In genomic region chr16:85634747-85635544, GRCh38 we compare ENCODE assay signal across 2 cellular contexts.
TF ChIP-seq lines count a peak whose summit lies in the region.

No MANE protein-coding gene starts in this region.

TF ChIP-seq in HEK293, 187 proteins besides CTCF, POLR2A, EP300 and RAD21:
- TF ChIP-seq GLIS2 (tag by site-specific recombination; IDR thresholded peaks at IDR 0.05) (peak; percentile 44), GLIS1 (tag by site-specific recombination; IDR thresholded peaks at IDR 0.05) (0 out of 2 replicates have a peak, but pooled peaks have one; percentile 15), ZNF776 (tag by site-specific recombination; IDR thresholded peaks at IDR 0.05; ENCODE audit: borderline replicate concordance) (no peak), ZNF366 (tag by site-specific recombination; conservative IDR thresholded peaks at IDR 0.05) (no peak), ZEB2 (tag by site-specific recombination; IDR thresholded peaks at IDR 0.05) (no peak)

TF ChIP-seq in GM12878, 131 proteins besides CTCF, POLR2A, EP300 and RAD21:
- TF ChIP-seq ETV6 (conservative IDR thresholded peaks at IDR 0.05 in 1 of 2, IDR thresholded peaks at IDR 0.05 in 1 of 2; ENCODE audit: borderline replicate concordance in 1 of 2, low read depth in 1 of 2) (no peak), SMC3 (IDR thresholded peaks at IDR 0.05; ENCODE audit: borderline replicate concordance, low read length) (no peak), HDAC2 (IDR thresholded peaks at IDR 0.05) (no peak), ZBTB33 (IDR thresholded peaks at IDR 0.05) (no peak), BACH1 (IDR thresholded peaks at IDR 0.05; ENCODE audit: borderline replicate concordance) (no peak), USF1 (IDR thresholded peaks at IDR 0.05; ENCODE audit: borderline replicate concordance, extremely low read length, insufficient read depth, low read depth, low read length) (no peak), ATF3 (IDR thresholded peaks at IDR 0.05; ENCODE audit: borderline replicate concordance, extremely low read depth, low read depth, low read length) (no peak), EGR1 (IDR thresholded peaks at IDR 0.05; ENCODE audit: borderline replicate concordance in 1 of 2, low read depth in 2 of 2, low read length in 2 of 2) (no peak), GATAD2B (conservative IDR thresholded peaks at IDR 0.05; ENCODE audit: low read depth) (no peak), RELA (IDR thresholded peaks at IDR 0.05; ENCODE audit: borderline replicate concordance, partially characterized antibody) (no peak), E2F8 (IDR thresholded peaks at IDR 0.05; ENCODE audit: low read depth, partially characterized antibody) (no peak), PBX3 (IDR thresholded peaks at IDR 0.05; ENCODE audit: insufficient replicate concordance, low read depth, low read length) (no peak), SMAD1 (IDR thresholded peaks at IDR 0.05; ENCODE audit: low read depth, partially characterized antibody) (no peak), RBBP5 (conservative IDR thresholded peaks at IDR 0.05) (no peak)
